In genomic region chr9:67066132-67066531, GRCh38 we compare ENCODE assay signal across 7 cellular contexts.
A peak's percentile ranks its signal among the peaks of the same experiment; 100 is the strongest.
DNase-seq lines count a peak whose midpoint lies in the region; ATAC-seq, FAIRE-seq and TF ChIP-seq lines count a peak whose summit lies in the region.
"Not testable (repeated sequence)": the region's sequence is repeated elsewhere in the genome, so short reads cannot be mapped to it uniquely, and the experiment has no call there.

No MANE protein-coding gene starts in this region.

- not testable (repeated sequence) for H3K4me1 Mint-ChIP-seq in WTC11; osteocyte (ENCODE audit: unreplicated experiment)

- not testable (repeated sequence) for H3K4me3 Mint-ChIP-seq in WTC11; osteocyte (ENCODE audit: unreplicated experiment)

- not testable (repeated sequence) for H3K27ac Mint-ChIP-seq in WTC11; osteocyte (ENCODE audit: unreplicated experiment)

- POLR2A ChIA-PET in HCT116 (lab: Charles Lee); WTC11 (lab: Charles Lee); H1 (lab: Charles Lee; ENCODE audit: partially characterized antibody): not testable (repeated sequence)

- H3K9me2 ChIP-seq in HCT116 (ENCODE audit: insufficient read depth), result not testable (repeated sequence)

- CTCF ChIA-PET in HCT116 (lab: Charles Lee); WTC11 (lab: Charles Lee); H1 (lab: Charles Lee; ENCODE audit: partially characterized antibody): not testable (repeated sequence)

- not testable (repeated sequence) for H3K36me3 ChIP-seq in HCT116 (ENCODE audit: control insufficient read depth in 1 of 2, insufficient read depth in 2 of 2, low read length in 2 of 2); H1 (ENCODE audit: control insufficient read depth in 2 of 4, insufficient read depth in 4 of 4, low read length in 3 of 4)

- H3K9ac ChIP-seq in HCT116 (ENCODE audit: low read length); H1 (replicated peaks in 1 of 4; ENCODE audit: extremely low read depth in 1 of 4, low read depth in 3 of 4, low read length in 3 of 4): not testable (repeated sequence)

- not testable (repeated sequence) for H4K8ac ChIP-seq in H1 (ENCODE audit: extremely low read depth, insufficient read depth, low read length)

- ATAC-seq in HCT116 (peak; percentile 68), WTC11 (peak; percentile 88), left colon (peak; percentile 36)

- H3K9me3 Mint-ChIP-seq in WTC11; osteocyte (ENCODE audit: unreplicated experiment): not testable (repeated sequence)

- not testable (repeated sequence) for TF ChIP-seq POLR2A in HCT116 (IDR thresholded peaks at IDR 0.05; ENCODE audit: borderline replicate concordance, extremely low read depth, insufficient read depth, insufficient read length); H1 (IDR thresholded peaks at IDR 0.05; ENCODE audit: control extremely low read depth in 1 of 2, low read depth in 2 of 2, low read length in 2 of 2)

- H3K79me1 ChIP-seq in H1 (ENCODE audit: low read depth, low read length), result not testable (repeated sequence)

- not testable (repeated sequence) for H2BK120ac ChIP-seq in H1 (replicated peaks; ENCODE audit: low read depth, low read length)

- not testable (repeated sequence) for H3K27ac ChIP-seq in HCT116 (ENCODE audit: low read depth, low read length); H1 (ENCODE audit: low read depth, low read length)

- not testable (repeated sequence) for H3K27me3 ChIP-seq in HCT116 (ENCODE audit: insufficient read depth, low read length); H1 (replicated peaks in 1 of 4; ENCODE audit: control insufficient read depth in 3 of 4, extremely low read depth in 1 of 4, insufficient read depth in 3 of 4, low read length in 3 of 4)

- TF ChIP-seq CTCF in HCT116 (IDR thresholded peaks at IDR 0.05 in 2 of 3, conservative IDR thresholded peaks at IDR 0.05 in 1 of 3; ENCODE audit: borderline replicate concordance in 1 of 3, insufficient read depth in 1 of 3, low read depth in 2 of 3, low read length in 2 of 3); WTC11 (IDR thresholded peaks at IDR 0.05): not testable (repeated sequence)
- TF ChIP-seq CTCF in H1 (IDR thresholded peaks at IDR 0.05; ENCODE audit: control extremely low read depth in 1 of 3, insufficient read depth in 1 of 3, low read depth in 1 of 3, low read length in 3 of 3), result peak in 1 of 3 experiments; percentile 12; a peak in 2 of 4 replicates
- TF ChIP-seq CTCF in osteocyte (IDR thresholded peaks at IDR 0.05), result peak; percentile 19

- intact Hi-C loops in HCT116 (cut with micrococcal nuclease); left colon (cut with DNase I, micrococcal nuclease): not testable (repeated sequence)

- DNase-seq in ELF-1 (ENCODE audit: low read depth, low spot score) (peak; percentile 5), RPMI7951 (ENCODE audit: low read depth) (peak; percentile 0), WTC11 (ENCODE audit: low spot score) (peak; percentile 18), H1 (ENCODE audit: low read depth in 1 of 2, low spot score in 2 of 2) (peak in 1 of 2 experiments; percentile 19)
- not testable (repeated sequence) for DNase-seq in HCT116 (ENCODE audit: low read depth, low spot score); left colon; osteocyte (ENCODE audit: extremely low spot score, unreplicated experiment)

- TF ChIP-seq RAD21 in HCT116 (IDR thresholded peaks at IDR 0.05; ENCODE audit: low read depth), result 0 out of 2 replicates have a peak, but pooled peaks have one; percentile 11
- peak; percentile 34 to 45; a peak in 3 of 4 replicates for TF ChIP-seq RAD21 in H1 (IDR thresholded peaks at IDR 0.05 in 1 of 2, conservative IDR thresholded peaks at IDR 0.05 in 1 of 2; ENCODE audit: low read depth in 2 of 2, low read length in 2 of 2)

- H3K56ac ChIP-seq in H1 (replicated peaks; ENCODE audit: insufficient read length, low read depth, low read length), result not testable (repeated sequence)

- H3K23ac ChIP-seq in H1 (ENCODE audit: insufficient read length), result not testable (repeated sequence)

- not testable (repeated sequence) for H2BK15ac ChIP-seq in H1 (ENCODE audit: low read length)

- H2AFZ ChIP-seq in HCT116 (ENCODE audit: low read depth, low read length, poor library complexity, severe bottlenecking); H1 (ENCODE audit: low read length): not testable (repeated sequence)

- not testable (repeated sequence) for H3K27me3 Mint-ChIP-seq in WTC11 (ENCODE audit: low read depth); osteocyte (ENCODE audit: unreplicated experiment)

- not testable (repeated sequence) for H2AK5ac ChIP-seq in H1 (ENCODE audit: low read depth, low read length)

- not testable (repeated sequence) for H2BK5ac ChIP-seq in H1 (ENCODE audit: low read depth, low read length)

- H3K79me2 ChIP-seq in HCT116 (ENCODE audit: insufficient read depth, low read length); H1 (ENCODE audit: control insufficient read depth in 1 of 2, insufficient read depth in 2 of 2, low read length in 2 of 2): not testable (repeated sequence)

- 65% methylated on average over 4 of the region's 5 CpGs; no CpG with 5 or more reads in 1 of the 2 experiments for WGBS in H1 (ENCODE audit: extremely low coverage in 1 of 2, insufficient coverage in 1 of 2, insufficient read length in 1 of 2, insufficient replicate concordance in 2 of 2, low coverage in 1 of 2, low lambda C conversion rate in 2 of 2, missing lambda C conversion rate in 1 of 2), 2 experiments

- H3K36me3 Mint-ChIP-seq in WTC11; osteocyte (ENCODE audit: unreplicated experiment): not testable (repeated sequence)

- TF ChIP-seq EP300 in H1 (IDR thresholded peaks at IDR 0.05; ENCODE audit: borderline replicate concordance in 1 of 2, low read depth in 2 of 2, low read length in 2 of 2), result not testable (repeated sequence)

- not testable (repeated sequence) for H2BK12ac ChIP-seq in H1 (ENCODE audit: low read depth, low read length)

- H3K4me3 ChIP-seq in HCT116 (replicated peaks in 1 of 2; ENCODE audit: low read depth in 1 of 2, low read length in 2 of 2); H1 (ENCODE audit: extremely low read depth in 1 of 4, insufficient read depth in 2 of 4, low read depth in 3 of 4, low read length in 4 of 4): not testable (repeated sequence)

- not testable (repeated sequence) for H3K9me3 ChIP-seq in HCT116 (ENCODE audit: control insufficient read depth in 1 of 2, insufficient read depth in 1 of 2, low read depth in 1 of 2, low read length in 2 of 2); H1 (ENCODE audit: insufficient read depth in 2 of 2, low read depth in 1 of 2, low read length in 1 of 2)

- RAD21 ChIA-PET in HCT116 (lab: Charles Lee; ENCODE audit: low non-redundant PET in 1 of 2, low total read pairs in 2 of 2, uncharacterized antibody in 2 of 2, unreplicated experiment in 2 of 2), result not testable (repeated sequence)

- not testable (repeated sequence) for H3K4ac ChIP-seq in H1 (replicated peaks; ENCODE audit: insufficient read length, low read depth, low read length)

- not testable (repeated sequence) for H4K91ac ChIP-seq in H1 (replicated peaks; ENCODE audit: insufficient read length, low read length)

- not testable (repeated sequence) for BruUV-seq in HCT116 (replicated peaks; lab: Mats Ljungman, UMichigan)

- FAIRE-seq in H1 (lab: Jason Lieb, UNC), result not testable (repeated sequence)

- not testable (repeated sequence) for H3K4me1 ChIP-seq in HCT116 (ENCODE audit: control insufficient read depth in 1 of 2, insufficient read depth in 2 of 2, low read length in 2 of 2); H1 (replicated peaks in 1 of 4; ENCODE audit: control insufficient read depth in 3 of 4, insufficient read depth in 4 of 4, low read length in 3 of 4)

- not testable (repeated sequence) for H3K4me2 ChIP-seq in HCT116 (ENCODE audit: low read length); H1 (ENCODE audit: insufficient read depth in 1 of 2, low read depth in 2 of 2, low read length in 2 of 2)

- H3K23me2 ChIP-seq in H1 (ENCODE audit: low read depth, low read length), result not testable (repeated sequence)

- not testable (repeated sequence) for H2BK20ac ChIP-seq in H1 (ENCODE audit: low read length)

- not testable (repeated sequence) for H3K18ac ChIP-seq in H1 (ENCODE audit: extremely low read depth, low read length)

- H4K5ac ChIP-seq in H1 (ENCODE audit: insufficient read length, low read depth, low read length), result not testable (repeated sequence)

- not testable (repeated sequence) for H3K14ac ChIP-seq in H1 (ENCODE audit: insufficient read length)

- H4K20me1 ChIP-seq in HCT116 (ENCODE audit: insufficient read depth); H1 (replicated peaks in 1 of 2; ENCODE audit: control insufficient read depth in 1 of 2, insufficient read depth in 2 of 2, low read length in 2 of 2): not testable (repeated sequence)

Comparison
In these comparisons a context has a peak if more than half of its experiments do, and no peak if none do; other contexts are left out.
1. ATAC-seq: peak in every context shown above with its lines; median percentile 88 in WTC11; 68 in HCT116; 36 in left colon.